ENCODE assay signal across 19 cellular contexts in genomic region chr9:129575818-129576217, GRCh38. TPM values are rescaled to one million over a fixed set of nuclear protein-coding genes. Genes with fewer than 3 reads are reported as not detected.
A peak's percentile ranks its signal among the peaks of the same experiment; 100 is the strongest.
DNase-seq lines count a peak whose midpoint lies in the region; ATAC-seq and TF ChIP-seq lines count a peak whose summit lies in the region.
"Had no signal": no experiment of that assay in that cellular context is flagged by ENCODE, and none has a peak within 500 bp of the region (broad histone marks: within the 10 kb centered on the region; RNA-seq: fewer than 3 reads in every experiment).

No MANE protein-coding gene starts in this region.

- H3K4me3 ChIP-seq in AG04449 (ENCODE audit: low read depth, low read length) (peak overlapping the region; percentile 7; the same call in 1 of the 2 replicates), HEK293 (ENCODE audit: low read depth, low read length) (no peak overlapping the region)
- H3K4me3 ChIP-seq: heart right ventricle, PC-9 had no signal

- H3K9me3 Mint-ChIP-seq in brain (peaks cover 0 to 15% (median 10%) of the 10 kb centered on the region in 5 experiments), nephron (peaks cover 2% of the 10 kb centered on the region)

- no peaks in the 10 kb centered on the region for H3K36me3 ChIP-seq in HEK293 (ENCODE audit: control insufficient read depth in 2 of 2, insufficient read depth in 1 of 2, low read length in 2 of 2)
- H3K36me3 ChIP-seq: heart right ventricle had no signal

- TF ChIP-seq CTCF in AG04449 (IDR thresholded peaks at IDR 0.05; ENCODE audit: insufficient read depth, low read length, missing control alignments) (no peak), HEK293 (tag by site-specific recombination; IDR thresholded peaks at IDR 0.05) (no peak), brain (conservative IDR thresholded peaks at IDR 0.05) (no peak), nephron (IDR thresholded peaks at IDR 0.05; ENCODE audit: unreplicated experiment in 3 of 3) (no peak)

- H3K27ac Mint-ChIP-seq in brain (peak overlapping the region in 4 of 5 experiments; percentile 55 to 96 (median 60)), nephron (peak overlapping the region; percentile 61 to 85 (median 79))
- H3K27ac Mint-ChIP-seq: activated CD8-positive, alpha-beta memory T cell treated with anti-CD3 and anti-CD28 coated beads, Interleukin-2, amount 10 ng/mL, durations not matched to agents 7 days and 5 days; IgD-negative memory B cell had no signal

- no peaks in the 10 kb centered on the region for H3K36me3 Mint-ChIP-seq in brain
- no peaks in the 10 kb centered on the region for H3K36me3 Mint-ChIP-seq in nephron (ENCODE audit: low read depth)
- H3K36me3 Mint-ChIP-seq: IgD-negative memory B cell had no signal

- no peak overlapping the region for H3K27ac ChIP-seq in HEK293 (ENCODE audit: extremely low read depth, low read depth, low read length)
- H3K27ac ChIP-seq: PC-9, VCaP had no signal

- ATAC-seq in HG03354 (IDR thresholded peaks at IDR 0.05; ENCODE audit: poor library complexity, severe bottlenecking, unreplicated experiment) (no peak), GM19023 (IDR thresholded peaks at IDR 0.05; ENCODE audit: unreplicated experiment) (no peak)
- ATAC-seq: activated CD8-positive, alpha-beta memory T cell treated with anti-CD3 and anti-CD28 coated beads, Interleukin-2, amount 10 ng/mL, durations not matched to agents 7 days and 5 days had no signal

- DNase-seq in AG04449 (ENCODE audit: low read depth, low spot score) (no peak), dedifferentiated amniotic fluid mesenchymal stem cell (ENCODE audit: extremely low spot score) (no peak)
- no peak for DNase-seq in NK-92 treated with Interleukin-12 subunit alpha and Interleukin-12 subunit beta, amount 100 ng/mL, for 24 hours (lab: John Stamatoyannopoulos, UW)
- DNase-seq: activated CD8-positive, alpha-beta memory T cell treated with anti-CD3 and anti-CD28 coated beads, Interleukin-2, amount 10 ng/mL, durations not matched to agents 7 days and 5 days; COR-L47; HCEC 1CT; heart right ventricle; NCI-H2029 treated with DMSO at 0.1 percent for 48 hours; NCI-H524; PC-9; stimulated activated CD4-positive, alpha-beta T cell treated with anti-CD3 and anti-CD28 coated beads, Interleukin-1b, Interleukin-23, amount 100 ng/mL, for 48 hours had no signal

- CTCF ChIA-PET in AG04449 (lab: Yijun Ruan, JAX) (interaction anchor here (1.7 to 2.3 kb wide), 2 partner anchors 19 to 444 kb away, joined by 3 to 8 read pairs; no protein-coding TSS in a partner anchor), HEK293 (lab: Yijun Ruan, JAX) (no interaction called here)

- H3K4me1 Mint-ChIP-seq in brain, result peaks cover 19% of the 10 kb centered on the region
- peaks cover 25% of the 10 kb centered on the region for H3K4me1 Mint-ChIP-seq in nephron

- POLR2A ChIA-PET in AG04449 (lab: Yijun Ruan, JAX), result interaction anchor here (0.9 to 1.8 kb wide), 10 partner anchors 11 to 437 kb away, joined by 3 to 9 read pairs (median 5); partner anchors contain the start of gene IER5L
- POLR2A ChIA-PET in HEK293 (lab: Yijun Ruan, JAX), result no interaction called here

- H3K27me3 Mint-ChIP-seq in brain, result no peaks in the 10 kb centered on the region
- H3K27me3 Mint-ChIP-seq in nephron (ENCODE audit: low read depth), result peaks cover 5% of the 10 kb centered on the region
- H3K27me3 Mint-ChIP-seq: activated CD8-positive, alpha-beta memory T cell treated with anti-CD3 and anti-CD28 coated beads, Interleukin-2, amount 10 ng/mL, durations not matched to agents 7 days and 5 days had no signal

- no peaks in the 10 kb centered on the region for H3K4me1 ChIP-seq in HEK293 (ENCODE audit: control insufficient read depth, insufficient read depth, low read length)

- H3K9me3 ChIP-seq in HEK293 (ENCODE audit: control insufficient read depth, insufficient read depth, low read depth, low read length), result no peaks in the 10 kb centered on the region

- H3K4me3 Mint-ChIP-seq in brain (peak overlapping the region in 1 of 5 experiments; percentile 25), nephron (peak overlapping the region in 1 of 3 experiments; percentile 45)
- H3K4me3 Mint-ChIP-seq: activated CD8-positive, alpha-beta memory T cell treated with anti-CD3 and anti-CD28 coated beads, Interleukin-2, amount 10 ng/mL, durations not matched to agents 7 days and 5 days; IgD-negative memory B cell had no signal

TF ChIP-seq in HEK293, 187 proteins besides CTCF, POLR2A, EP300 and RAD21:
- TF ChIP-seq ZSCAN4 (tag by site-specific recombination; IDR thresholded peaks at IDR 0.05), result peak; percentile 85
- no peak for TF ChIP-seq ZNF580 (tag by site-specific recombination; IDR thresholded peaks at IDR 0.05)
- no peak for TF ChIP-seq ZBTB8A (tag by site-specific recombination; IDR thresholded peaks at IDR 0.05)
- TF ChIP-seq ZBTB17 (tag by site-specific recombination; IDR thresholded peaks at IDR 0.05), result no peak
- TF ChIP-seq ZNF292 (tag by site-specific recombination; IDR thresholded peaks at IDR 0.05; ENCODE audit: borderline replicate concordance, low read depth), result no peak
- TF ChIP-seq ZNF248 (tag by site-specific recombination; IDR thresholded peaks at IDR 0.05), result no peak
- 0 out of 2 replicates have a peak, but pooled peaks have one; percentile 1 for TF ChIP-seq ZNF776 (tag by site-specific recombination; IDR thresholded peaks at IDR 0.05; ENCODE audit: borderline replicate concordance)
- TF ChIP-seq GLI4 (tag by site-specific recombination; IDR thresholded peaks at IDR 0.05), result no peak
- no peak for TF ChIP-seq ZNF138 (tag by site-specific recombination; IDR thresholded peaks at IDR 0.05; ENCODE audit: borderline replicate concordance)
- no peak for TF ChIP-seq ZNF791 (tag by site-specific recombination; IDR thresholded peaks at IDR 0.05)
- TF ChIP-seq ZNF350 (tag by site-specific recombination; IDR thresholded peaks at IDR 0.05), result no peak
- no peak for TF ChIP-seq HIC1 (tag by site-specific recombination; IDR thresholded peaks at IDR 0.05)
- no peak for TF ChIP-seq ZNF37A (tag by site-specific recombination; IDR thresholded peaks at IDR 0.05)
- no peak for TF ChIP-seq ZNF211 (tag by site-specific recombination; IDR thresholded peaks at IDR 0.05; ENCODE audit: low read depth)
- no peak for TF ChIP-seq ZNF530 (tag by site-specific recombination; IDR thresholded peaks at IDR 0.05; ENCODE audit: low read depth)
- no peak for TF ChIP-seq ZNF426 (tag by site-specific recombination; IDR thresholded peaks at IDR 0.05)
- TF ChIP-seq ZBTB20 (tag by site-specific recombination; IDR thresholded peaks at IDR 0.05), result no peak
- TF ChIP-seq EGR2 (tag by site-specific recombination; IDR thresholded peaks at IDR 0.05; ENCODE audit: low read depth), result no peak
TF ChIP-seq in HEK293: peak in this region for 2.

RNA-seq across cellular contexts. Expression of gene C9orf50, which starts 45.1 kb away (rescaled TPM):
- polyA plus RNA-seq in brain (ENCODE audit: insufficient read depth, low read depth, low replicate concordance), result 3.5 TPM
- polyA plus RNA-seq: heart right ventricle, IgD-negative memory B cell, keratinocyte had no signal

RNA-seq across cellular contexts. Expression of gene NTMT1, which starts 50.1 kb away (rescaled TPM):
- 118 TPM for polyA plus RNA-seq in brain (ENCODE audit: insufficient read depth, low read depth, low replicate concordance)
